Comparison of ENCODE assay signal across 1 cellular context in genomic region chr7:44534087-44534486, GRCh38.
TF ChIP-seq lines count a peak whose summit lies in the region.

No MANE protein-coding gene starts in this region.

TF ChIP-seq in H1, 55 proteins besides CTCF, POLR2A, EP300 and RAD21:
- no peak for TF ChIP-seq BRCA1 (IDR thresholded peaks at IDR 0.05; ENCODE audit: low read depth, low read length)
- TF ChIP-seq ASH2L (IDR thresholded peaks at IDR 0.05; ENCODE audit: low read length): no peak
- no peak for TF ChIP-seq TCF12 (IDR thresholded peaks at IDR 0.05; ENCODE audit: low read depth, low read length)
- no peak for TF ChIP-seq SP4 (IDR thresholded peaks at IDR 0.05; ENCODE audit: low read length)
- TF ChIP-seq JUND (IDR thresholded peaks at IDR 0.05; ENCODE audit: low read length): no peak
- no peak for TF ChIP-seq ATF2 (IDR thresholded peaks at IDR 0.05; ENCODE audit: low read length)
- no peak for TF ChIP-seq PHF8 (conservative IDR thresholded peaks at IDR 0.05; ENCODE audit: low read depth, low read length)
- TF ChIP-seq FOSL1 (IDR thresholded peaks at IDR 0.05; ENCODE audit: insufficient read depth, low read depth, low read length): no peak
- no peak for TF ChIP-seq RNF2 (IDR thresholded peaks at IDR 0.05; ENCODE audit: borderline replicate concordance, low read depth, low read length, missing control alignments, poor library complexity, severe bottlenecking)
- no peak for TF ChIP-seq E2F6 (IDR thresholded peaks at IDR 0.05)
- no peak for TF ChIP-seq CBX8 (IDR thresholded peaks at IDR 0.05; ENCODE audit: borderline replicate concordance, low read depth, low read length)
- no peak for TF ChIP-seq CHD7 (IDR thresholded peaks at IDR 0.05; ENCODE audit: insufficient replicate concordance, low read length)
- TF ChIP-seq TBP (IDR thresholded peaks at IDR 0.05; ENCODE audit: low read depth, low read length): no peak
- TF ChIP-seq SIRT6 (IDR thresholded peaks at IDR 0.05; ENCODE audit: low read length): no peak
- TF ChIP-seq NRF1 (IDR thresholded peaks at IDR 0.05; ENCODE audit: low read depth, low read length): no peak
- TF ChIP-seq GABPA (IDR thresholded peaks at IDR 0.05; ENCODE audit: borderline replicate concordance, insufficient read depth, low read length): no peak
- TF ChIP-seq SIN3A (conservative IDR thresholded peaks at IDR 0.05 in 1 of 2, IDR thresholded peaks at IDR 0.05 in 1 of 2; ENCODE audit: low read depth in 1 of 2, low read length in 2 of 2): no peak
- no peak for TF ChIP-seq MAX (IDR thresholded peaks at IDR 0.05)
